ENCODE assay signal across 8 cellular contexts in genomic region chr1:201149400-201149799, GRCh38. TPM values are rescaled to one million over a fixed set of nuclear protein-coding genes. Genes with fewer than 3 reads are reported as not detected.
A peak's percentile ranks its signal among the peaks of the same experiment; 100 is the strongest.
DNase-seq lines count a peak whose midpoint lies in the region; ATAC-seq and TF ChIP-seq lines count a peak whose summit lies in the region.

No MANE protein-coding gene starts in this region.

- H3K27me3 ChIP-seq in colonic mucosa (no peaks in the 10 kb centered on the region), psoas muscle (ENCODE audit: insufficient read depth in 3 of 3, low read length in 2 of 3) (no peaks in the 10 kb centered on the region)

- H3K36me3 ChIP-seq in colonic mucosa (no peaks in the 10 kb centered on the region), psoas muscle (ENCODE audit: insufficient read depth in 1 of 2, low read depth in 1 of 2) (peaks cover 0 to 77% of the 10 kb centered on the region in 2 donors)

- peaks cover 5% of the 10 kb centered on the region for H3K4me1 ChIP-seq in colonic mucosa
- H3K4me1 ChIP-seq in psoas muscle: peaks cover 25% of the 10 kb centered on the region

- peak in 2 of 4 donors; percentile 52 to 55 for ATAC-seq in psoas muscle
- no peak for ATAC-seq in GM21390 (IDR thresholded peaks at IDR 0.05; ENCODE audit: unreplicated experiment)

- TF ChIP-seq CTCF in GM10266 (IDR thresholded peaks at IDR 0.05; ENCODE audit: control insufficient read depth, insufficient read depth, low read depth, missing control alignments): peak; percentile 54
- peak; percentile 49 for TF ChIP-seq CTCF in colonic mucosa (IDR thresholded peaks at IDR 0.05)
- peak; percentile 43 for TF ChIP-seq CTCF in psoas muscle (IDR thresholded peaks at IDR 0.05)

- H3K9ac ChIP-seq in colonic mucosa (ENCODE audit: low read depth in 2 of 2, low read length in 2 of 2): no peak overlapping the region

- DNase-seq in A172 (ENCODE audit: low spot score) (peak; percentile 45), GM10266 (ENCODE audit: extremely low spot score) (peak; percentile 66), NCI-H460 (ENCODE audit: extremely low read depth, low read depth) (peak; percentile 59), colonic mucosa (no peak), psoas muscle (no peak), ureter (ENCODE audit: low spot score) (no peak)
- DNase-seq in stimulated activated naive CD4-positive, alpha-beta T cell treated with Interleukin-2 at 50 U/mL for 16 hours (lab: John Stamatoyannopoulos, UW): no peak

- intact Hi-C loops in colonic mucosa (cut with DNase I): loop anchor here (2.0 kb wide), 1 partner anchor 73 kb away; no protein-coding TSS in a partner anchor
- intact Hi-C loops in psoas muscle (cut with DNase I): loop anchor here (2.0 to 5.0 kb wide), 2 partner anchors 73 kb away; no protein-coding TSS in a partner anchor

- WGBS in psoas muscle, 3 donors: 64 to 83% (median 77%) methylated on average over 4 of the region's 4 CpGs

- no peak overlapping the region for H3K4me3 ChIP-seq in colonic mucosa
- H3K4me3 ChIP-seq in psoas muscle: no peak overlapping the region

- no peak overlapping the region for H3K27ac ChIP-seq in colonic mucosa
- H3K27ac ChIP-seq in psoas muscle: no peak overlapping the region

- H3K9me3 ChIP-seq in colonic mucosa: no peaks in the 10 kb centered on the region
- no peaks in the 10 kb centered on the region for H3K9me3 ChIP-seq in psoas muscle

RNA-seq across cellular contexts. Expression of gene TMEM9, which starts 4.9 kb away (rescaled TPM):
- 202 and 213 TPM in 2 replicates for total RNA-seq in A172 (2014; rRNA removed; shearing (Covaris generic))
- total RNA-seq in NCI-H460 (2014; rRNA removed; shearing (Covaris generic)): 107 and 113 TPM in 2 replicates
- polyA plus RNA-seq in NCI-H460 (2014; cell fraction: nucleus; rRNA removed): 199 and 214 TPM in 2 replicates
- 10 to 100 TPM; 35.4 to 38.2 TPM for total RNA-seq in colonic mucosa
- 10 to 100 TPM; 11.9 to 46.3 (median 32.3) TPM for total RNA-seq in psoas muscle
- 10 to 100 TPM in 2 of 3 donors, 1 to 10 TPM in 1; 7.2 to 23.4 (median 12.9) TPM for polyA plus RNA-seq in psoas muscle
- total RNA-seq in ureter: 55.3 TPM

RNA-seq across cellular contexts. Expression of gene ASCL5, which starts 22.4 kb away (rescaled TPM):
- total RNA-seq in A172 (2014; rRNA removed; shearing (Covaris generic)): not detected in 2 replicates
- total RNA-seq in NCI-H460 (2014; rRNA removed; shearing (Covaris generic)): 0.15 TPM in 1 of 2 replicates, not detected in the other
- 1.6 TPM in 1 of 2 replicates, not detected in the other for polyA plus RNA-seq in NCI-H460 (2014; cell fraction: nucleus; rRNA removed)
- total RNA-seq in colonic mucosa: not detected
- total RNA-seq in psoas muscle: under 1 TPM in 2 of 4 donors, not detected in 2; 0.26 to 0.30 TPM
- not detected for polyA plus RNA-seq in psoas muscle
- not detected for total RNA-seq in ureter

RNA-seq across cellular contexts. Expression of gene CACNA1S, which starts 37.2 kb away (rescaled TPM):
- not detected in 2 replicates for total RNA-seq in A172 (2014; rRNA removed; shearing (Covaris generic))
- total RNA-seq in NCI-H460 (2014; rRNA removed; shearing (Covaris generic)): not detected in 2 replicates
- polyA plus RNA-seq in NCI-H460 (2014; cell fraction: nucleus; rRNA removed): not detected in 2 replicates
- total RNA-seq in colonic mucosa: not detected
- total RNA-seq in psoas muscle: 100 to 1,000 TPM in 2 of 4 donors, 10 to 100 TPM in 2; 56.3 to 269 (median 158) TPM
- polyA plus RNA-seq in psoas muscle: 10 to 100 TPM; 11.9 to 48.1 (median 25.5) TPM
- total RNA-seq in ureter: not detected

RNA-seq across cellular contexts. Expression of gene IGFN1, which starts 41.2 kb away (rescaled TPM):
- 20.7 and 26.0 TPM in 2 replicates for total RNA-seq in A172 (2014; rRNA removed; shearing (Covaris generic))
- total RNA-seq in NCI-H460 (2014; rRNA removed; shearing (Covaris generic)): 2.2 and 3.3 TPM in 2 replicates
- 15.8 and 29.3 TPM in 2 replicates for polyA plus RNA-seq in NCI-H460 (2014; cell fraction: nucleus; rRNA removed)
- total RNA-seq in colonic mucosa (under 1 TPM; 0.12 to 0.16 TPM), psoas muscle (100 to 1,000 TPM in 3 of 4 donors, 10 to 100 TPM in 1; 29.3 to 442 (median 247) TPM), ureter (0.16 TPM)
- 10 to 100 TPM in 2 of 3 donors, 1 to 10 TPM in 1; 2.7 to 33.1 (median 22.0) TPM for polyA plus RNA-seq in psoas muscle

Comparison
In these comparisons a context has a peak if more than half of its experiments do, and no peak if none do; other contexts are left out.
1. DNase-seq: peak in A172 (single experiment), GM10266 (single experiment) and NCI-H460 (single experiment); none in colonic mucosa (single experiment), psoas muscle (0 of 2), ureter (single experiment) and stimulated activated naive CD4-positive, alpha-beta T cell treated with Interleukin-2 at 50 U/mL for 16 hours (single experiment).
2. RNA of gene CACNA1S, which starts 37.2 kb away (total RNA-seq): 56.3 to 269 TPM in psoas muscle; not detected in ureter (single experiment), not detected in colonic mucosa, not detected in A172 and not detected in NCI-H460; every median in the first group is over 10 times any median in the second.
3. Peak in every context shown above with its lines, with median percentiles within 50 percentile points of each other: CTCF ChIP-seq.